In genomic region chr10:14409247-14409646, GRCh38 we compare ENCODE assay signal across 14 cellular contexts.
DNase-seq lines count a peak whose midpoint lies in the region; ATAC-seq lines count a peak whose summit lies in the region.
"Had no signal": no experiment of that assay in that cellular context is flagged by ENCODE, and none has a peak within 500 bp of the region (broad histone marks: within the 10 kb centered on the region; RNA-seq: fewer than 3 reads in every experiment).

No MANE protein-coding gene starts in this region.

- peaks cover 31% of the 10 kb centered on the region for H3K27me3 Mint-ChIP-seq in activated T-helper 1 cell treated with anti-CD3 and anti-CD28 coated beads, Interleukin-12 subunit alpha, Interleukin-12 subunit beta, Interleukin-2, Interleukin-4 antibody, amounts not matched to agents 30 ng/mL and 10 ng/mL and 1 ng/mL, durations not matched to agents 14 hours and 24 hours and 36 hours (ENCODE audit: insufficient read depth)
- peaks cover 46% of the 10 kb centered on the region for H3K27me3 Mint-ChIP-seq in stimulated activated memory B cell treated with anti-CD40 and anti-IgM and Interleukin-4, amounts not matched to agents 10 μg/mL and 1 μg/mL and 100 μg/mL, for 72 hours

- ATAC-seq in stimulated activated memory B cell treated with anti-CD40 and anti-IgM and Interleukin-4, amounts not matched to agents 10 μg/mL and 1 μg/mL and 100 μg/mL, for 72 hours = no peak
- ATAC-seq in HG02884 (IDR thresholded peaks at IDR 0.05; ENCODE audit: unreplicated experiment) = no peak
- ATAC-seq: gastrocnemius medialis, left lung, pancreas had no signal

- H3K4me3 Mint-ChIP-seq in activated T-helper 1 cell treated with anti-CD3 and anti-CD28 coated beads, Interleukin-12 subunit alpha, Interleukin-12 subunit beta, Interleukin-2, Interleukin-4 antibody, amounts not matched to agents 30 ng/mL and 10 ng/mL and 1 ng/mL, durations not matched to agents 14 hours and 24 hours and 36 hours = no peak overlapping the region
- H3K4me3 Mint-ChIP-seq in stimulated activated memory B cell treated with anti-CD40 and anti-IgM and Interleukin-4, amounts not matched to agents 10 μg/mL and 1 μg/mL and 100 μg/mL, for 72 hours = no peak overlapping the region

- H3K36me3 Mint-ChIP-seq in activated T-helper 1 cell treated with anti-CD3 and anti-CD28 coated beads, Interleukin-12 subunit alpha, Interleukin-12 subunit beta, Interleukin-2, Interleukin-4 antibody, amounts not matched to agents 30 ng/mL and 10 ng/mL and 1 ng/mL, durations not matched to agents 14 hours and 24 hours and 36 hours (ENCODE audit: low read depth) = no peaks in the 10 kb centered on the region
- H3K36me3 Mint-ChIP-seq in stimulated activated memory B cell treated with anti-CD40 and anti-IgM and Interleukin-4, amounts not matched to agents 10 μg/mL and 1 μg/mL and 100 μg/mL, for 72 hours = no peaks in the 10 kb centered on the region

- intact Hi-C loops in activated T-helper 1 cell treated with anti-CD3 and anti-CD28 coated beads, Interleukin-12 subunit alpha, Interleukin-12 subunit beta, Interleukin-2, Interleukin-4 antibody, amounts not matched to agents 30 ng/mL and 10 ng/mL and 1 ng/mL, durations not matched to agents 14 hours and 24 hours and 36 hours (cut with micrococcal nuclease) = loop anchor here (1.0 kb wide), 1 partner anchor 19 kb away; no protein-coding TSS in a partner anchor

- DNase-seq in activated gamma-delta T cell treated with anti-CD3 and anti-CD28 coated beads, Interleukin-2, amount 50 U/mL, for 16 hours (ENCODE audit: low read depth) = peak; percentile 1
- no peak for DNase-seq in activated gamma-delta T cell (lab: John Stamatoyannopoulos, UW)
- no peak for DNase-seq in activated T-helper 1 cell treated with anti-CD3 and anti-CD28 coated beads, Interleukin-12 subunit alpha, Interleukin-12 subunit beta, Interleukin-2, Interleukin-4 antibody, amounts not matched to agents 30 ng/mL and 10 ng/mL and 1 ng/mL, durations not matched to agents 14 hours and 24 hours and 36 hours (ENCODE audit: low spot score)
- peak; percentile 13 to 49 (median 32) for DNase-seq in stimulated activated CD4-positive, alpha-beta T cell treated with anti-CD3 and anti-CD28 coated beads, Interleukin-1b, Interleukin-23, amount 100 ng/mL, for 24 hours (ENCODE audit: low read depth in 4 of 4, low spot score in 1 of 4)
- DNase-seq in activated gamma-delta T cell treated with Interleukin-2 at 50 U/mL for 16 hours = no peak
- no peak for DNase-seq in HPDE6-E6E7 (ENCODE audit: extremely low spot score)
- DNase-seq: gastrocnemius medialis, GM23248, left lung, NCI-H1436, NCI-H345, pancreas had no signal

- H3K27ac Mint-ChIP-seq in activated T-helper 1 cell treated with anti-CD3 and anti-CD28 coated beads, Interleukin-12 subunit alpha, Interleukin-12 subunit beta, Interleukin-2, Interleukin-4 antibody, amounts not matched to agents 30 ng/mL and 10 ng/mL and 1 ng/mL, durations not matched to agents 14 hours and 24 hours and 36 hours = peak overlapping the region; percentile 75
- peak overlapping the region; percentile 6 for H3K27ac Mint-ChIP-seq in stimulated activated memory B cell treated with anti-CD40 and anti-IgM and Interleukin-4, amounts not matched to agents 10 μg/mL and 1 μg/mL and 100 μg/mL, for 72 hours

- peaks cover 8% of the 10 kb centered on the region for H3K9me3 Mint-ChIP-seq in activated T-helper 1 cell treated with anti-CD3 and anti-CD28 coated beads, Interleukin-12 subunit alpha, Interleukin-12 subunit beta, Interleukin-2, Interleukin-4 antibody, amounts not matched to agents 30 ng/mL and 10 ng/mL and 1 ng/mL, durations not matched to agents 14 hours and 24 hours and 36 hours
- H3K9me3 Mint-ChIP-seq in stimulated activated memory B cell treated with anti-CD40 and anti-IgM and Interleukin-4, amounts not matched to agents 10 μg/mL and 1 μg/mL and 100 μg/mL, for 72 hours = peaks cover 10% of the 10 kb centered on the region

- peaks cover 10% of the 10 kb centered on the region for H3K4me1 Mint-ChIP-seq in activated T-helper 1 cell treated with anti-CD3 and anti-CD28 coated beads, Interleukin-12 subunit alpha, Interleukin-12 subunit beta, Interleukin-2, Interleukin-4 antibody, amounts not matched to agents 30 ng/mL and 10 ng/mL and 1 ng/mL, durations not matched to agents 14 hours and 24 hours and 36 hours (ENCODE audit: low read depth)
- peaks cover 20% of the 10 kb centered on the region for H3K4me1 Mint-ChIP-seq in stimulated activated memory B cell treated with anti-CD40 and anti-IgM and Interleukin-4, amounts not matched to agents 10 μg/mL and 1 μg/mL and 100 μg/mL, for 72 hours

Comparison
In these comparisons a context has a peak if more than half of its experiments do, and no peak if none do; other contexts are left out.
1. DNase-seq: peak in activated gamma-delta T cell treated with anti-CD3 and anti-CD28 coated beads, Interleukin-2, amount 50 U/mL, for 16 hours (single experiment) and stimulated activated CD4-positive, alpha-beta T cell treated with anti-CD3 and anti-CD28 coated beads, Interleukin-1b, Interleukin-23, amount 100 ng/mL, for 24 hours (4 of 4); none in activated gamma-delta T cell (single experiment), activated T-helper 1 cell treated with anti-CD3 and anti-CD28 coated beads, Interleukin-12 subunit alpha, Interleukin-12 subunit beta, Interleukin-2, Interleukin-4 antibody, amounts not matched to agents 30 ng/mL and 10 ng/mL and 1 ng/mL, durations not matched to agents 14 hours and 24 hours and 36 hours (single experiment), activated gamma-delta T cell treated with Interleukin-2 at 50 U/mL for 16 hours (single experiment) and HPDE6-E6E7 (single experiment).